30 cellular contexts compared by ENCODE assay signal in genomic region chr11:112005422-112006094, GRCh38.
"Had no signal": no experiment of that assay in that cellular context is flagged by ENCODE, and none has a peak within 500 bp of the region (broad histone marks: within the 10 kb centered on the region; RNA-seq: fewer than 3 reads in every experiment).

No MANE protein-coding gene starts in this region.

- H3K4me1 ChIP-seq: gastrocnemius medialis, lower lobe of right lung, pancreas, stomach, testis, tibial artery, upper lobe of left lung had no signal

- H3K36me3 Mint-ChIP-seq: naive B cell; natural killer cell treated with Interleukin-12 subunit alpha and Interleukin-12 subunit beta and Interleukin-15 and Interleukin-18, amount 100 ng/mL, for 72 hours had no signal

- H3K4me3 ChIP-seq: cardiac muscle cell, coronary artery, gastrocnemius medialis, lower lobe of right lung, pancreas, stomach, testis, tibial artery, upper lobe of left lung had no signal

- ATAC-seq: gastrocnemius medialis; left cardiac atrium; left ventricle myocardium superior; lower lobe of right lung; natural killer cell treated with Interleukin-12 subunit alpha and Interleukin-12 subunit beta and Interleukin-15 and Interleukin-18, amount 100 ng/mL, for 72 hours; pancreas; sciatic nerve; stimulated activated effector memory CD8-positive, alpha-beta T cell treated with anti-CD3 and anti-CD28 coated beads, Interleukin-12 subunit alpha, Interleukin-12 subunit beta, amount 100 ng/mL, for 72 hours had no signal

- FAIRE-seq: endothelial cell of umbilical vein, kidney, pancreas, urothelium cell line had no signal

- H3K27ac ChIP-seq: coronary artery, gastrocnemius medialis, lower lobe of right lung, neutrophil, pancreas, stomach, testis, tibial artery, upper lobe of left lung had no signal

- H3K9me3 ChIP-seq: gastrocnemius medialis, lower lobe of right lung, neutrophil, pancreas, stomach, testis, tibial artery, upper lobe of left lung had no signal

- H3K27me3 ChIP-seq: cardiac muscle cell, gastrocnemius medialis, neutrophil, pancreas, stomach, testis, tibial artery, upper lobe of left lung had no signal

- H3K4me1 Mint-ChIP-seq: central memory CD8-positive, alpha-beta T cell; neural crest cell; stimulated activated effector memory CD8-positive, alpha-beta T cell treated with anti-CD3 and anti-CD28 coated beads, Interleukin-12 subunit alpha, Interleukin-12 subunit beta, amount 100 ng/mL, for 72 hours had no signal

- H3K27ac Mint-ChIP-seq: naive B cell; natural killer cell treated with Interleukin-12 subunit alpha and Interleukin-12 subunit beta and Interleukin-15 and Interleukin-18, amount 100 ng/mL, for 72 hours; stimulated activated effector memory CD8-positive, alpha-beta T cell treated with anti-CD3 and anti-CD28 coated beads, Interleukin-12 subunit alpha, Interleukin-12 subunit beta, amount 100 ng/mL, for 72 hours had no signal

- H3K4me3 Mint-ChIP-seq: central memory CD8-positive, alpha-beta T cell; naive B cell; natural killer cell treated with Interleukin-12 subunit alpha and Interleukin-12 subunit beta and Interleukin-15 and Interleukin-18, amount 100 ng/mL, for 72 hours; neural crest cell; stimulated activated effector memory CD8-positive, alpha-beta T cell treated with anti-CD3 and anti-CD28 coated beads, Interleukin-12 subunit alpha, Interleukin-12 subunit beta, amount 100 ng/mL, for 72 hours had no signal

- H3K9me3 Mint-ChIP-seq: central memory CD8-positive, alpha-beta T cell; naive B cell; natural killer cell treated with Interleukin-12 subunit alpha and Interleukin-12 subunit beta and Interleukin-15 and Interleukin-18, amount 100 ng/mL, for 72 hours had no signal

- DNase-seq: dermis blood vessel endothelial cell; effector memory CD4-positive, alpha-beta T cell; foreskin fibroblast; gastrocnemius medialis; head of caudate nucleus; hypothalamus; kidney; left cardiac atrium; left ventricle myocardium superior; lower lobe of right lung; naive B cell; pancreas; stimulated activated CD4-positive, alpha-beta T cell treated with anti-CD3 and anti-CD28 coated beads, Interleukin-2, amount 100 ng/mL, for 24 hours; stimulated activated CD4-positive, alpha-beta T cell treated with anti-CD3 and anti-CD28 coated beads, Interleukin-4, amount 100 ng/mL, for 24 hours; stimulated activated naive CD4-positive, alpha-beta T cell treated with Interleukin-2 at 50 U/mL for 16 hours; stomach; substantia nigra; testis; tibial artery; upper lobe of left lung had no signal

- H3K36me3 ChIP-seq: gastrocnemius medialis, neutrophil had no signal
